ENCODE assay signal across 8 cellular contexts in the genomic region with DNA sequence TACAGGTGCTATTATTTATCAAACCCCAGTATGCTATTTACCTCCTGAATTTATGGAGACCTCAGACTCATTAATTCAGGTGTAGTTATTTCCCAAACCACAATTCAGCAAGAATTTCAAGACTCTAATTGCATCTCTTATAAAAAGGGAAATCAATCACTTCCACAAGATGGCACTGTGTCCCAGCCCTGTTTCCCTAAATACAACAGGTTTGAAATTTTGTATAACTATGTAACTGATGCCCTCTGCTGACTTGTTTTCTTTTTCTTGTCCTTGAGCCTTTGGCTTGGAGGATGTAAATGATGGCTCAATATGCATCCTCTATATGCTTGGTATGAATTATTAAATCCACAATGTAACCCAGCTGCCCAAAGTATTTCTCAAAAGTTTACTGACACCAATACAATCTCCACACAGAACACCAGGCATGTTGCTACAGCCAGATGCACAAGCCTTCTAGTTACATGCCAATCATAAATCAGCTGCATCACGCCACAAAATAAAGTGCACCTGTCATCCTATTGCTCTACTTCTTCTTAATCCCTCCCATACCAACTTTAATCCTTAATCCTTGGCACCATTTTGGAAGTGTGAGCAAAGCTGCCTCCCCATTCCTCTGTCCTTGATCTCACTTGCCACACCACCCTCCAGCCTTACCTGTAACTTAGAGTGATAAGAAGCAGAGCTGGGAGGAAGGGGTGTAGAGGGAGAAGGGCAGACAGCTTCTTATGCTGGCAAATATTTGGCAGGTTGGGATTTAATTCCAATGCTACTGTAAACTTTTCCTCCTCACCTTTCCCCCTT. TPM values are rescaled to one million over a fixed set of nuclear protein-coding genes. Genes with fewer than 3 reads are reported as not detected.
A peak's percentile ranks its signal among the peaks of the same experiment; 100 is the strongest.
DNase-seq lines count a peak whose midpoint lies in the region; ATAC-seq, FAIRE-seq and TF ChIP-seq lines count a peak whose summit lies in the region.

No MANE protein-coding gene starts in this region.

- H3K18ac ChIP-seq in H1 (ENCODE audit: extremely low read depth, low read length) = no peak overlapping the region

- H3K4ac ChIP-seq in H1 (replicated peaks; ENCODE audit: insufficient read length, low read depth, low read length) = no peak overlapping the region

- H3K79me1 ChIP-seq in H1 (ENCODE audit: low read depth, low read length) = no peaks in the 10 kb centered on the region

- no peak for DNase-seq in AG04450 (ENCODE audit: low read depth, low spot score)
- peak; percentile 72 for DNase-seq in GM12865 (ENCODE audit: low read depth)
- peak; percentile 30 for DNase-seq in NCI-H2029 (lab: John Stamatoyannopoulos, UW)
- peak in 3 of 5 donors; percentile 13 to 66 (median 24) for DNase-seq in T-helper 1 cell
- DNase-seq in H1 (ENCODE audit: low read depth in 1 of 2, low spot score in 2 of 2) = no peak
- DNase-seq in middle frontal gyrus (ENCODE audit: extremely low spot score, low spot score) = peak; percentile 50

- no peak overlapping the region for H2BK5ac ChIP-seq in H1 (ENCODE audit: low read depth, low read length)

- H3K56ac ChIP-seq in H1 (replicated peaks; ENCODE audit: insufficient read length, low read depth, low read length) = no peak overlapping the region

- H3K9ac ChIP-seq in H1 (replicated peaks in 1 of 4; ENCODE audit: extremely low read depth in 1 of 4, low read depth in 3 of 4, low read length in 3 of 4) = no peak overlapping the region

- H3K4me1 ChIP-seq in H1 (replicated peaks in 1 of 4; ENCODE audit: control insufficient read depth in 3 of 4, insufficient read depth in 4 of 4, low read length in 3 of 4) = peaks cover 3 to 5% (median 4%) of the 10 kb centered on the region in 4 experiments; a peak in 6 of 7 replicates

- FAIRE-seq in H1 (lab: Jason Lieb, UNC) = no peak

- no peak overlapping the region for H4K91ac ChIP-seq in H1 (replicated peaks; ENCODE audit: insufficient read length, low read length)

- H3K9me3 ChIP-seq in AG04450 (ENCODE audit: control insufficient read depth, insufficient read depth, low read length) = no peaks in the 10 kb centered on the region
- H3K9me3 ChIP-seq in H1 (ENCODE audit: insufficient read depth in 2 of 2, low read depth in 1 of 2, low read length in 1 of 2) = no peaks in the 10 kb centered on the region

- H2BK20ac ChIP-seq in H1 (ENCODE audit: low read length) = no peak overlapping the region

- H2BK12ac ChIP-seq in H1 (ENCODE audit: low read depth, low read length) = no peak overlapping the region

- H2BK120ac ChIP-seq in H1 (replicated peaks; ENCODE audit: low read depth, low read length) = no peak overlapping the region

- TF ChIP-seq POLR2A in H1 (IDR thresholded peaks at IDR 0.05; ENCODE audit: control extremely low read depth in 1 of 2, low read depth in 2 of 2, low read length in 2 of 2) = no peak

- H3K23ac ChIP-seq in H1 (ENCODE audit: insufficient read length) = no peak overlapping the region

- no peak overlapping the region for H2AK5ac ChIP-seq in H1 (ENCODE audit: low read depth, low read length)

- no peak overlapping the region for H2AFZ ChIP-seq in H1 (ENCODE audit: low read length)

- TF ChIP-seq CTCF in AG04450 (IDR thresholded peaks at IDR 0.05; ENCODE audit: low read depth, low read length) (peak; percentile 72), GM12865 (IDR thresholded peaks at IDR 0.05; ENCODE audit: insufficient read depth, low read depth, low read length, missing control alignments) (peak; percentile 42), H1 (IDR thresholded peaks at IDR 0.05; ENCODE audit: control extremely low read depth in 1 of 3, insufficient read depth in 1 of 3, low read depth in 1 of 3, low read length in 3 of 3) (peak in 2 of 3 experiments; percentile 78 to 92; a peak in 3 of 4 replicates)

- H3K27ac ChIP-seq in AG04450 (ENCODE audit: low read depth, low read length) (no peak overlapping the region), H1 (ENCODE audit: low read depth, low read length) (no peak overlapping the region)

- H4K8ac ChIP-seq in H1 (ENCODE audit: extremely low read depth, insufficient read depth, low read length) = no peak overlapping the region

- H3K23me2 ChIP-seq in H1 (ENCODE audit: low read depth, low read length) = no peaks in the 10 kb centered on the region; the same call in 1 of the 2 replicates

- H3K36me3 ChIP-seq in H1 (ENCODE audit: control insufficient read depth in 2 of 4, insufficient read depth in 4 of 4, low read length in 3 of 4) = no peaks in the 10 kb centered on the region

- TF ChIP-seq RAD21 in H1 (IDR thresholded peaks at IDR 0.05 in 1 of 2, conservative IDR thresholded peaks at IDR 0.05 in 1 of 2; ENCODE audit: low read depth in 2 of 2, low read length in 2 of 2) = peak; percentile 83 to 85

- CTCF ChIA-PET in AG04450 (lab: Charles Lee) = interaction anchor here (0.6 to 6.1 kb wide), 12 partner anchors 9 to 431 kb away, joined by 3 to 58 read pairs (median 4); a partner anchor contains a TSS
- CTCF ChIA-PET in H1 (lab: Charles Lee; ENCODE audit: partially characterized antibody) = interaction anchor here (0.6 to 3.7 kb wide), 19 partner anchors 9 to 629 kb away, joined by 3 to 20 read pairs (median 4); a partner anchor contains a TSS

- no peak for TF ChIP-seq EP300 in H1 (IDR thresholded peaks at IDR 0.05; ENCODE audit: borderline replicate concordance in 1 of 2, low read depth in 2 of 2, low read length in 2 of 2)

- H3K4me2 ChIP-seq in H1 (ENCODE audit: insufficient read depth in 1 of 2, low read depth in 2 of 2, low read length in 2 of 2) = no peak overlapping the region

- WGBS in H1 (ENCODE audit: extremely low coverage in 1 of 2, insufficient coverage in 1 of 2, insufficient read length in 1 of 2, insufficient replicate concordance in 2 of 2, low coverage in 1 of 2, low lambda C conversion rate in 2 of 2, missing lambda C conversion rate in 1 of 2), 2 experiments = 85% methylated on average over 1 of the region's 1 CpG; no CpG with 5 or more reads in 1 of the 2 experiments

- no peak overlapping the region for H4K5ac ChIP-seq in H1 (ENCODE audit: insufficient read length, low read depth, low read length)

- H3K4me3 ChIP-seq in AG04450 (ENCODE audit: low read depth, low read length) (no peak overlapping the region), GM12865 (ENCODE audit: low read depth, low read length) (no peak overlapping the region), H1 (ENCODE audit: extremely low read depth in 1 of 4, insufficient read depth in 2 of 4, low read depth in 3 of 4, low read length in 4 of 4) (no peak overlapping the region)

- H4K20me1 ChIP-seq in H1 (replicated peaks in 1 of 2; ENCODE audit: control insufficient read depth in 1 of 2, insufficient read depth in 2 of 2, low read length in 2 of 2) = no peaks in the 10 kb centered on the region

- no peak overlapping the region for H3K14ac ChIP-seq in H1 (ENCODE audit: insufficient read length)

- H3K79me2 ChIP-seq in H1 (ENCODE audit: control insufficient read depth in 1 of 2, insufficient read depth in 2 of 2, low read length in 2 of 2) = no peaks in the 10 kb centered on the region

- POLR2A ChIA-PET in AG04450 (lab: Yijun Ruan, JAX) = no interaction called here
- POLR2A ChIA-PET in H1 (lab: Charles Lee; ENCODE audit: partially characterized antibody) = interaction anchor here (1.9 kb wide), 1 partner anchor 23 kb away, joined by 4 read pairs; no protein-coding TSS in a partner anchor

- ATAC-seq in GM19351 (IDR thresholded peaks at IDR 0.05; ENCODE audit: unreplicated experiment) (no peak), HG03159 (IDR thresholded peaks at IDR 0.05; ENCODE audit: unreplicated experiment) (no peak)

- no peak overlapping the region for H2BK15ac ChIP-seq in H1 (ENCODE audit: low read length)

- H3K27me3 ChIP-seq in AG04450 (ENCODE audit: control insufficient read depth, insufficient read depth, low read length) = no peaks in the 10 kb centered on the region
- no peaks in the 10 kb centered on the region for H3K27me3 ChIP-seq in H1 (replicated peaks in 1 of 4; ENCODE audit: control insufficient read depth in 3 of 4, extremely low read depth in 1 of 4, insufficient read depth in 3 of 4, low read length in 3 of 4)

TF ChIP-seq in H1, 55 proteins besides CTCF, POLR2A, EP300 and RAD21 (continues in another document):
- TF ChIP-seq, protein P1, sequence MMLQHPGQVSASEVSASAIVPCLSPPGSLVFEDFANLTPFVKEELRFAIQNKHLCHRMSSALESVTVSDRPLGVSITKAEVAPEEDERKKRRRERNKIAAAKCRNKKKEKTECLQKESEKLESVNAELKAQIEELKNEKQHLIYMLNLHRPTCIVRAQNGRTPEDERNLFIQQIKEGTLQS (IDR thresholded peaks at IDR 0.05; ENCODE audit: insufficient read depth, low read depth, low read length) = no peak
- TF ChIP-seq TBP (IDR thresholded peaks at IDR 0.05; ENCODE audit: low read depth, low read length) (no peak), GTF2F1 (IDR thresholded peaks at IDR 0.05; ENCODE audit: borderline replicate concordance, low read depth, low read length) (no peak), SAP30 (IDR thresholded peaks at IDR 0.05; ENCODE audit: insufficient read depth, insufficient replicate concordance, low read length) (no peak), FOSL1 (IDR thresholded peaks at IDR 0.05; ENCODE audit: insufficient read depth, low read depth, low read length) (no peak), TAF7 (optimal IDR thresholded peaks at IDR 0.05; ENCODE audit: borderline replicate concordance, low read depth, low read length) (no peak)

RNA-seq across cellular contexts. Expression of a gene that starts 9.0 kb away (rescaled TPM):
- polyA plus RNA-seq in AG04450 (2011; rRNA removed) (not detected in 2 replicates), H1 (2011; rRNA removed) (not detected in 2 replicates)
- not detected in 2 replicates for polyA minus RNA-seq in AG04450 (2011; rRNA and poly(A)+ RNA removed)
- total RNA-seq in H1 (2021; fragmentation: NEBNext Ultra II Directional; extraction: Animal tissue kit (Norgen Biotek cat#: 25700)) = not detected in 2 replicates
- polyA plus RNA-seq in H1 (2011; cell fraction: cytosol; rRNA removed) = not detected
- not detected for polyA plus RNA-seq in H1 (2011; cell fraction: nucleus; rRNA removed)
- polyA plus RNA-seq in H1 (2012, experiment 1 of 2) = not detected in 4 replicates
- polyA plus RNA-seq in H1 (2012, experiment 2 of 2) = not detected
- not detected for polyA plus RNA-seq in H1 (2013, experiment 1 of 2)
- not detected for polyA plus RNA-seq in H1 (2013, experiment 2 of 2)
- not detected in 2 replicates for polyA minus RNA-seq in H1 (2011; rRNA and poly(A)+ RNA removed)
- not detected for polyA minus RNA-seq in H1 (2011; cell fraction: cytosol; rRNA and poly(A)+ RNA removed)
- not detected for polyA minus RNA-seq in H1 (2011; cell fraction: nucleus; rRNA and poly(A)+ RNA removed)

RNA-seq across cellular contexts. Expression of a gene that starts 14.3 kb away (rescaled TPM):
- polyA plus RNA-seq in AG04450 (2011; rRNA removed) (22.7 and 25.2 TPM in 2 replicates), H1 (2011; rRNA removed) (23.8 and 39.3 TPM in 2 replicates)
- polyA minus RNA-seq in AG04450 (2011; rRNA and poly(A)+ RNA removed) = 20.7 and 24.2 TPM in 2 replicates
- total RNA-seq in H1 (2021; fragmentation: NEBNext Ultra II Directional; extraction: Animal tissue kit (Norgen Biotek cat#: 25700)) = 20.8 and 21.0 TPM in 2 replicates
- polyA plus RNA-seq in H1 (2011; cell fraction: cytosol; rRNA removed) = 26.5 TPM
- polyA plus RNA-seq in H1 (2011; cell fraction: nucleus; rRNA removed) = 15.0 TPM
- polyA plus RNA-seq in H1 (2012, experiment 1 of 2) = 21.4 to 26.1 TPM (median 23.1 TPM) in 4 replicates
- polyA plus RNA-seq in H1 (2012, experiment 2 of 2) = 7.5 TPM
- 19.5 TPM for polyA plus RNA-seq in H1 (2013, experiment 1 of 2)
- 21.1 TPM for polyA plus RNA-seq in H1 (2013, experiment 2 of 2)
- 31.3 and 34.3 TPM in 2 replicates for polyA minus RNA-seq in H1 (2011; rRNA and poly(A)+ RNA removed)
- 12.0 TPM for polyA minus RNA-seq in H1 (2011; cell fraction: cytosol; rRNA and poly(A)+ RNA removed)
- polyA minus RNA-seq in H1 (2011; cell fraction: nucleus; rRNA and poly(A)+ RNA removed) = 19.6 TPM

Comparison
In these comparisons a context has a peak if more than half of its experiments do, and no peak if none do; other contexts are left out.
1. DNase-seq: peak in GM12865 (single experiment), NCI-H2029 (single experiment), T-helper 1 cell (3 of 5) and middle frontal gyrus (single experiment); none in AG04450 (single experiment) and H1 (0 of 2).
2. Peak in every context shown above with its lines, with median percentiles within 50 percentile points of each other: CTCF ChIP-seq.